ENCODE assay signal across 8 cellular contexts in genomic region chr19:35757231-35757748, GRCh38. TPM values are rescaled to one million over a fixed set of nuclear protein-coding genes. Genes with fewer than 3 reads are reported as not detected.
A peak's percentile ranks its signal among the peaks of the same experiment; 100 is the strongest.
DNase-seq lines count a peak whose midpoint lies in the region; ATAC-seq, FAIRE-seq and TF ChIP-seq lines count a peak whose summit lies in the region.

No MANE protein-coding gene starts in this region.

- H3K4me2 ChIP-seq in SU-DHL-6 (ENCODE audit: low read depth, low read length, poor library complexity, severe bottlenecking) (peak overlapping the region; percentile 84), endothelial cell of umbilical vein (ENCODE audit: insufficient read depth, low read length) (peak overlapping the region; percentile 45)

- no peaks in the 10 kb centered on the region for H3K27me3 ChIP-seq in CD8-positive, alpha-beta T cell (ENCODE audit: insufficient read depth, low read length)
- H3K27me3 ChIP-seq in HAP-1 (ENCODE audit: low read depth): no peaks in the 10 kb centered on the region
- H3K27me3 ChIP-seq in SU-DHL-6 (ENCODE audit: low read length): no peaks in the 10 kb centered on the region
- no peaks in the 10 kb centered on the region for H3K27me3 ChIP-seq in endothelial cell of umbilical vein (ENCODE audit: control insufficient read depth in 2 of 2, insufficient read depth in 2 of 2, low read length in 2 of 2)
- peaks cover 9% of the 10 kb centered on the region for H3K27me3 ChIP-seq in mononuclear cell (ENCODE audit: insufficient read depth, low read length)

- no peaks in the 10 kb centered on the region for H3K9me1 ChIP-seq in endothelial cell of umbilical vein (replicated peaks; ENCODE audit: control insufficient read depth, extremely low read depth, insufficient read depth, low read length)

- peaks cover 9% of the 10 kb centered on the region for H3K27me3 Mint-ChIP-seq in CD8-positive, alpha-beta T cell (ENCODE audit: low read depth)
- H3K27me3 Mint-ChIP-seq in type B pancreatic cell: peaks cover 14% of the 10 kb centered on the region

- peak; percentile 44 for TF ChIP-seq POLR2A in endothelial cell of umbilical vein (IDR thresholded peaks at IDR 0.05; ENCODE audit: low read depth, low read length)

- BruUV-seq in endothelial cell of umbilical vein (replicated peaks; lab: Mats Ljungman, UMichigan): no TSS peak

- in situ Hi-C loops in HAP-1 (cut with MboI; ENCODE audit: low sequenced_read_pairs): no loop called here

- peaks cover 34% of the 10 kb centered on the region for H3K4me1 Mint-ChIP-seq in CD8-positive, alpha-beta T cell (ENCODE audit: low read depth)
- H3K4me1 Mint-ChIP-seq in type B pancreatic cell (ENCODE audit: unreplicated experiment): peaks cover 9% of the 10 kb centered on the region

- H3K79me2 ChIP-seq in SU-DHL-6 (ENCODE audit: insufficient read depth, low read length) (peaks cover 17% of the 10 kb centered on the region), endothelial cell of umbilical vein (ENCODE audit: control insufficient read depth, insufficient read depth, low read length) (peaks cover 14% of the 10 kb centered on the region)

- CTCF ChIA-PET in CD8-positive, alpha-beta T cell (lab: Charles Lee): interaction anchor here (0.6 to 1.5 kb wide), 2 partner anchors 9 to 63 kb away, joined by 3 read pairs; partner anchors contain the start of gene LIN37
- CTCF ChIA-PET in endothelial cell of umbilical vein (lab: Charles Lee): interaction anchor here (0.8 to 0.9 kb wide), 3 partner anchors 9 to 17 kb away, joined by 3 to 4 read pairs (median 3); partner anchors contain the start of gene LIN37

- FAIRE-seq in endothelial cell of umbilical vein (lab: Jason Lieb, UNC): no peak

- no peaks in the 10 kb centered on the region for H3K9me3 ChIP-seq in CD8-positive, alpha-beta T cell (ENCODE audit: low read length)
- H3K9me3 ChIP-seq in HAP-1: no peaks in the 10 kb centered on the region
- no peaks in the 10 kb centered on the region for H3K9me3 ChIP-seq in SU-DHL-6 (ENCODE audit: insufficient read depth, low read length)
- H3K9me3 ChIP-seq in endothelial cell of umbilical vein (replicated peaks; ENCODE audit: control insufficient read depth, insufficient read depth, low read length): no peaks in the 10 kb centered on the region
- no peaks in the 10 kb centered on the region for H3K9me3 ChIP-seq in mononuclear cell (ENCODE audit: low read depth, low read length)

- TF ChIP-seq CTCF in CD8-positive, alpha-beta T cell (IDR thresholded peaks at IDR 0.05): no peak
- TF ChIP-seq CTCF in SU-DHL-6 (IDR thresholded peaks at IDR 0.05; ENCODE audit: insufficient read depth, low read length, poor library complexity, severe bottlenecking) (no peak), endothelial cell of umbilical vein (IDR thresholded peaks at IDR 0.05; ENCODE audit: extremely low read depth in 1 of 2, insufficient read depth in 1 of 2, low read depth in 1 of 2, low read length in 2 of 2) (no peak), type B pancreatic cell (conservative IDR thresholded peaks at IDR 0.05) (no peak)

- H3K9ac ChIP-seq in SU-DHL-6 (ENCODE audit: low read length) (peak overlapping the region; percentile 81), endothelial cell of umbilical vein (replicated peaks; ENCODE audit: extremely low read depth, insufficient read depth, low read length) (peak overlapping the region; percentile 56)

- no peaks in the 10 kb centered on the region for H3K9me3 Mint-ChIP-seq in CD8-positive, alpha-beta T cell
- H3K9me3 Mint-ChIP-seq in type B pancreatic cell: no peaks in the 10 kb centered on the region

- peak overlapping the region; percentile 96 for H3K4me3 Mint-ChIP-seq in CD8-positive, alpha-beta T cell
- peak overlapping the region; percentile 99 for H3K4me3 Mint-ChIP-seq in type B pancreatic cell

- ATAC-seq in CD8-positive, alpha-beta T cell: no peak
- ATAC-seq in HG03469 (IDR thresholded peaks at IDR 0.05; ENCODE audit: unreplicated experiment): no peak

- peaks cover 13% of the 10 kb centered on the region for H3K36me3 ChIP-seq in CD8-positive, alpha-beta T cell (ENCODE audit: insufficient read depth, low read length)
- peaks cover 21% of the 10 kb centered on the region for H3K36me3 ChIP-seq in HAP-1 (replicated peaks)
- no peaks in the 10 kb centered on the region for H3K36me3 ChIP-seq in SU-DHL-6 (ENCODE audit: low read length)
- peaks cover 0 to 15% of the 10 kb centered on the region in 2 experiments for H3K36me3 ChIP-seq in endothelial cell of umbilical vein (ENCODE audit: control insufficient read depth in 2 of 2, extremely low read depth in 1 of 2, insufficient read depth in 2 of 2, low read length in 2 of 2)

- DNase-seq in CD8-positive, alpha-beta T cell: no peak
- peak in 1 of 2 experiments; percentile 51 for DNase-seq in HAP-1 (ENCODE audit: low spot score in 2 of 2)
- peak; percentile 62 for DNase-seq in endothelial cell of umbilical vein (ENCODE audit: low read depth, low spot score)
- no peak for DNase-seq in type B pancreatic cell (ENCODE audit: extremely low spot score, unreplicated experiment)
- DNase-seq in NOMO-1 treated with dmso at 0.1 percent for 144 hours (lab: John Stamatoyannopoulos, UW; ENCODE audit: unreplicated experiment): no peak

- H3K27ac Mint-ChIP-seq in CD8-positive, alpha-beta T cell: peak overlapping the region; percentile 97
- peak overlapping the region; percentile 97 for H3K27ac Mint-ChIP-seq in type B pancreatic cell

- no peak overlapping the region for H3K27ac ChIP-seq in CD8-positive, alpha-beta T cell (ENCODE audit: low read depth, low read length)
- H3K27ac ChIP-seq in SU-DHL-6 (ENCODE audit: low read depth, low read length) (peak overlapping the region; percentile 66), endothelial cell of umbilical vein (ENCODE audit: insufficient read depth, low read depth, low read length) (peak overlapping the region; percentile 78)

- H3K4me3 ChIP-seq in CD8-positive, alpha-beta T cell (ENCODE audit: low read depth, low read length): peak overlapping the region; percentile 98
- peak overlapping the region; percentile 68 for H3K4me3 ChIP-seq in HAP-1
- H3K4me3 ChIP-seq in SU-DHL-6 (ENCODE audit: insufficient read depth, low read length, poor library complexity, severe bottlenecking): peak overlapping the region; percentile 69
- peak overlapping the region in 2 of 3 experiments; percentile 16 to 27 for H3K4me3 ChIP-seq in endothelial cell of umbilical vein (replicated peaks in 1 of 3; ENCODE audit: insufficient read depth in 1 of 3, low read depth in 1 of 3, low read length in 3 of 3)
- H3K4me3 ChIP-seq in mononuclear cell (ENCODE audit: low read length): peak overlapping the region; percentile 93

- H3F3A ChIP-seq in SU-DHL-6 (ENCODE audit: insufficient read depth): no peaks in the 10 kb centered on the region

- POLR2A ChIA-PET in CD8-positive, alpha-beta T cell (lab: Charles Lee): interaction anchor here (0.8 to 2.0 kb wide), 3 partner anchors 9 to 55 kb away, joined by 3 to 7 read pairs (median 6); partner anchors contain the start of genes LIN37, PSENEN and U2AF1L4
- POLR2A ChIA-PET in endothelial cell of umbilical vein (lab: Charles Lee): interaction anchor here (0.9 to 1.0 kb wide), 2 partner anchors 9 to 17 kb away, joined by 3 to 5 read pairs; partner anchors contain the start of gene LIN37

- peaks cover 32% of the 10 kb centered on the region for H3K36me3 Mint-ChIP-seq in CD8-positive, alpha-beta T cell
- H3K36me3 Mint-ChIP-seq in type B pancreatic cell: peaks cover 7% of the 10 kb centered on the region

- H3K9me2 ChIP-seq in SU-DHL-6 (replicated peaks; ENCODE audit: insufficient read depth, low read length): no peaks in the 10 kb centered on the region

- H4K20me1 ChIP-seq in SU-DHL-6 (ENCODE audit: low read depth, low read length): no peaks in the 10 kb centered on the region
- H4K20me1 ChIP-seq in endothelial cell of umbilical vein (replicated peaks; ENCODE audit: control insufficient read depth, extremely low read depth, insufficient read depth, low read length): no peaks in the 10 kb centered on the region

- H2AFZ ChIP-seq in SU-DHL-6 (ENCODE audit: low read depth, low read length, severe bottlenecking) (no peak overlapping the region), endothelial cell of umbilical vein (ENCODE audit: low read depth, low read length) (peak overlapping the region; percentile 45)

- dilution Hi-C loops in endothelial cell of umbilical vein (cut with MboI; ENCODE audit: extremely low pct_ligation_motif_present, low sequenced_read_pairs): no loop called here

- intact Hi-C loops in CD8-positive, alpha-beta T cell (cut with DNase I, micrococcal nuclease): no loop called here
- intact Hi-C loops in endothelial cell of umbilical vein (cut with micrococcal nuclease): loop anchor here (1.0 to 5.0 kb wide), 2 partner anchors 9 to 110 kb away; partner anchors contain the start of genes COX6B1 and LIN37

- H3K4me1 ChIP-seq in CD8-positive, alpha-beta T cell (ENCODE audit: insufficient read depth, low read length): peaks cover 25% of the 10 kb centered on the region
- H3K4me1 ChIP-seq in HAP-1 (peaks cover 6% of the 10 kb centered on the region; the same call in 1 of the 2 replicates), endothelial cell of umbilical vein (ENCODE audit: control insufficient read depth, extremely low read depth, insufficient read depth, low read length) (peaks cover 22% of the 10 kb centered on the region), mononuclear cell (ENCODE audit: insufficient read depth, low read length) (peaks cover 34% of the 10 kb centered on the region)

RNA-seq across cellular contexts. Expression of gene HSPB6, which starts 0.5 kb away (rescaled TPM):
- total RNA-seq in CD8-positive, alpha-beta T cell: not detected
- total RNA-seq in endothelial cell of umbilical vein (2.7 and 6.2 TPM in 2 replicates), mononuclear cell (not detected), type B pancreatic cell (ENCODE audit: low replicate concordance) (0.43 and 0.60 TPM in 2 replicates)
- 2.3 and 3.4 TPM in 2 replicates for polyA plus RNA-seq in endothelial cell of umbilical vein
- polyA plus RNA-seq in endothelial cell of umbilical vein (2011; cell fraction: cytosol; rRNA removed): 2.1 and 3.1 TPM in 2 replicates
- 0.53 and 1.1 TPM in 2 replicates for polyA plus RNA-seq in endothelial cell of umbilical vein (2011; cell fraction: nucleus; rRNA removed)
- polyA plus RNA-seq in endothelial cell of umbilical vein (2012): 9.0 and 24.4 TPM in 2 replicates
- polyA minus RNA-seq in endothelial cell of umbilical vein: 0.74 and 1.4 TPM in 2 replicates
- polyA minus RNA-seq in endothelial cell of umbilical vein (2011; cell fraction: cytosol; rRNA and poly(A)+ RNA removed): 1.3 TPM
- polyA minus RNA-seq in endothelial cell of umbilical vein (2011; cell fraction: nucleus; rRNA and poly(A)+ RNA removed): 0.67 and 1.2 TPM in 2 replicates

RNA-seq across cellular contexts. Expression of gene PROSER3, which starts 0.7 kb away (rescaled TPM):
- total RNA-seq in CD8-positive, alpha-beta T cell: 10 to 100 TPM; 17.3 to 19.5 TPM
- total RNA-seq in endothelial cell of umbilical vein (28.3 and 32.1 TPM in 2 replicates), mononuclear cell (5.1 TPM), type B pancreatic cell (ENCODE audit: low replicate concordance) (34.6 and 48.0 TPM in 2 replicates)
- 18.3 and 19.5 TPM in 2 replicates for polyA plus RNA-seq in endothelial cell of umbilical vein
- 12.2 and 12.5 TPM in 2 replicates for polyA plus RNA-seq in endothelial cell of umbilical vein (2011; cell fraction: cytosol; rRNA removed)
- 36.9 and 40.2 TPM in 2 replicates for polyA plus RNA-seq in endothelial cell of umbilical vein (2011; cell fraction: nucleus; rRNA removed)
- polyA plus RNA-seq in endothelial cell of umbilical vein (2012): 11.2 and 12.6 TPM in 2 replicates
- polyA minus RNA-seq in endothelial cell of umbilical vein: 20.7 and 22.6 TPM in 2 replicates
- 12.5 TPM for polyA minus RNA-seq in endothelial cell of umbilical vein (2011; cell fraction: cytosol; rRNA and poly(A)+ RNA removed)
- polyA minus RNA-seq in endothelial cell of umbilical vein (2011; cell fraction: nucleus; rRNA and poly(A)+ RNA removed): 15.0 and 17.6 TPM in 2 replicates

RNA-seq across cellular contexts. Expression of gene LIN37, which starts 8.9 kb away (rescaled TPM):
- total RNA-seq in CD8-positive, alpha-beta T cell: 1 to 10 TPM; 5.5 to 9.3 TPM
- total RNA-seq in endothelial cell of umbilical vein: 11.3 and 15.5 TPM in 2 replicates
- 21.4 and 21.9 TPM in 2 replicates for polyA plus RNA-seq in endothelial cell of umbilical vein
- 13.8 and 16.6 TPM in 2 replicates for polyA plus RNA-seq in endothelial cell of umbilical vein (2011; cell fraction: cytosol; rRNA removed)
- polyA plus RNA-seq in endothelial cell of umbilical vein (2011; cell fraction: nucleus; rRNA removed): 39.5 and 46.4 TPM in 2 replicates
- 15.6 and 16.3 TPM in 2 replicates for polyA plus RNA-seq in endothelial cell of umbilical vein (2012)
- polyA minus RNA-seq in endothelial cell of umbilical vein: 8.6 and 11.0 TPM in 2 replicates
- 6.6 TPM for polyA minus RNA-seq in endothelial cell of umbilical vein (2011; cell fraction: cytosol; rRNA and poly(A)+ RNA removed)
- polyA minus RNA-seq in endothelial cell of umbilical vein (2011; cell fraction: nucleus; rRNA and poly(A)+ RNA removed): 11.9 and 16.5 TPM in 2 replicates
- total RNA-seq in mononuclear cell: 1.9 TPM
- total RNA-seq in type B pancreatic cell (ENCODE audit: low replicate concordance): 15.5 and 17.9 TPM in 2 replicates

RNA-seq across cellular contexts. Expression of gene PSENEN, which starts 11.8 kb away (rescaled TPM):
- total RNA-seq in CD8-positive, alpha-beta T cell: 10 to 100 TPM in 1 of 2 experiments, 1 to 10 TPM in 1; 9.4 to 11.1 TPM
- total RNA-seq in endothelial cell of umbilical vein (65.6 and 70.1 TPM in 2 replicates), mononuclear cell (8.0 TPM), type B pancreatic cell (ENCODE audit: low replicate concordance) (74.2 and 85.4 TPM in 2 replicates)
- 60.0 and 86.8 TPM in 2 replicates for polyA plus RNA-seq in endothelial cell of umbilical vein
- 47.8 and 53.4 TPM in 2 replicates for polyA plus RNA-seq in endothelial cell of umbilical vein (2011; cell fraction: cytosol; rRNA removed)
- 21.6 and 24.9 TPM in 2 replicates for polyA plus RNA-seq in endothelial cell of umbilical vein (2011; cell fraction: nucleus; rRNA removed)
- 72.2 and 84.2 TPM in 2 replicates for polyA plus RNA-seq in endothelial cell of umbilical vein (2012)
- polyA minus RNA-seq in endothelial cell of umbilical vein: 55.3 and 57.8 TPM in 2 replicates
- 12.5 TPM for polyA minus RNA-seq in endothelial cell of umbilical vein (2011; cell fraction: cytosol; rRNA and poly(A)+ RNA removed)
- polyA minus RNA-seq in endothelial cell of umbilical vein (2011; cell fraction: nucleus; rRNA and poly(A)+ RNA removed): 4.0 and 5.7 TPM in 2 replicates

RNA-seq across cellular contexts. Expression of gene U2AF1L4, which starts 12.1 kb away (rescaled TPM):
- 10 to 100 TPM; 65.2 to 69.5 TPM for total RNA-seq in CD8-positive, alpha-beta T cell
- total RNA-seq in endothelial cell of umbilical vein (5.6 and 10.5 TPM in 2 replicates), mononuclear cell (18.4 TPM), type B pancreatic cell (ENCODE audit: low replicate concordance) (22.2 and 25.4 TPM in 2 replicates)
- polyA plus RNA-seq in endothelial cell of umbilical vein: 13.5 and 15.0 TPM in 2 replicates
- 8.4 and 10.2 TPM in 2 replicates for polyA plus RNA-seq in endothelial cell of umbilical vein (2011; cell fraction: cytosol; rRNA removed)
- 42.0 and 48.4 TPM in 2 replicates for polyA plus RNA-seq in endothelial cell of umbilical vein (2011; cell fraction: nucleus; rRNA removed)
- polyA plus RNA-seq in endothelial cell of umbilical vein (2012): 7.9 and 8.9 TPM in 2 replicates
- 6.2 and 7.0 TPM in 2 replicates for polyA minus RNA-seq in endothelial cell of umbilical vein
- polyA minus RNA-seq in endothelial cell of umbilical vein (2011; cell fraction: cytosol; rRNA and poly(A)+ RNA removed): 6.1 TPM
- polyA minus RNA-seq in endothelial cell of umbilical vein (2011; cell fraction: nucleus; rRNA and poly(A)+ RNA removed): 8.8 and 11.3 TPM in 2 replicates

Comparison
In these comparisons a context has a peak if more than half of its experiments do, and no peak if none do; other contexts are left out.
1. H3K4me3 ChIP-seq: peak in every context shown above with its lines; median percentile 98 in CD8-positive, alpha-beta T cell; 93 in mononuclear cell; 69 in SU-DHL-6; 68 in HAP-1; 22 in endothelial cell of umbilical vein.